In genomic region chr5:176899296-176899891, GRCh38 we compare ENCODE assay signal across 14 cellular contexts. TPM values are rescaled to one million over a fixed set of nuclear protein-coding genes. Genes with fewer than 3 reads are reported as not detected.
DNase-seq lines count a peak whose midpoint lies in the region; ATAC-seq and TF ChIP-seq lines count a peak whose summit lies in the region.
"Had no signal": no experiment of that assay in that cellular context is flagged by ENCODE, and none has a peak within 500 bp of the region (broad histone marks: within the 10 kb centered on the region; RNA-seq: fewer than 3 reads in every experiment).

A gene with protein sequence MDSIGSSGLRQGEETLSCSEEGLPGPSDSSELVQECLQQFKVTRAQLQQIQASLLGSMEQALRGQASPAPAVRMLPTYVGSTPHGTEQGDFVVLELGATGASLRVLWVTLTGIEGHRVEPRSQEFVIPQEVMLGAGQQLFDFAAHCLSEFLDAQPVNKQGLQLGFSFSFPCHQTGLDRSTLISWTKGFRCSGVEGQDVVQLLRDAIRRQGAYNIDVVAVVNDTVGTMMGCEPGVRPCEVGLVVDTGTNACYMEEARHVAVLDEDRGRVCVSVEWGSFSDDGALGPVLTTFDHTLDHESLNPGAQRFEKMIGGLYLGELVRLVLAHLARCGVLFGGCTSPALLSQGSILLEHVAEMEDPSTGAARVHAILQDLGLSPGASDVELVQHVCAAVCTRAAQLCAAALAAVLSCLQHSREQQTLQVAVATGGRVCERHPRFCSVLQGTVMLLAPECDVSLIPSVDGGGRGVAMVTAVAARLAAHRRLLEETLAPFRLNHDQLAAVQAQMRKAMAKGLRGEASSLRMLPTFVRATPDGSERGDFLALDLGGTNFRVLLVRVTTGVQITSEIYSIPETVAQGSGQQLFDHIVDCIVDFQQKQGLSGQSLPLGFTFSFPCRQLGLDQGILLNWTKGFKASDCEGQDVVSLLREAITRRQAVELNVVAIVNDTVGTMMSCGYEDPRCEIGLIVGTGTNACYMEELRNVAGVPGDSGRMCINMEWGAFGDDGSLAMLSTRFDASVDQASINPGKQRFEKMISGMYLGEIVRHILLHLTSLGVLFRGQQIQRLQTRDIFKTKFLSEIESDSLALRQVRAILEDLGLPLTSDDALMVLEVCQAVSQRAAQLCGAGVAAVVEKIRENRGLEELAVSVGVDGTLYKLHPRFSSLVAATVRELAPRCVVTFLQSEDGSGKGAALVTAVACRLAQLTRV (minus strand): TSS chr5:176899346. CDS start chr5:176896159, 3,187 bp downstream.

- no peaks in the 10 kb centered on the region for H3K9me3 Mint-ChIP-seq in natural killer cell
- H3K9me3 Mint-ChIP-seq: activated T-cell treated with anti-CD3 and anti-CD28 coated beads, Interleukin-2, amount 50 U/mL, for 4 hours had no signal

- H3K4me1 Mint-ChIP-seq in natural killer cell: peaks cover 14 to 19% of the 10 kb centered on the region in 2 donors

- H3K27me3 Mint-ChIP-seq in natural killer cell (ENCODE audit: low read depth in 2 of 2): peaks cover 0 to 4% of the 10 kb centered on the region in 2 donors

- H3K4me3 ChIP-seq in dorsolateral prefrontal cortex: peak within 1 kb of the TSS in 1 of 59 donors; percentile 4

- ATAC-seq in natural killer cell (peak in 2 of 3 donors; percentile 59 to 65), GM21717 (IDR thresholded peaks at IDR 0.05; ENCODE audit: unreplicated experiment) (no peak)
- ATAC-seq: activated T-cell treated with anti-CD3 and anti-CD28 coated beads, Interleukin-2, amount 50 U/mL, for 4 hours; SK-N-SH treated with all-trans-retinoic acid at 6 μM for 48 hours had no signal

- TF ChIP-seq CTCF in dorsolateral prefrontal cortex (IDR thresholded peaks at IDR 0.05 in 54 of 56, conservative IDR thresholded peaks at IDR 0.05 in 2 of 56; ENCODE audit: low read depth in 1 of 56, partially characterized antibody in 56 of 56) (no peak), natural killer cell (IDR thresholded peaks at IDR 0.05) (no peak)

- intact Hi-C loops in dorsolateral prefrontal cortex (cut with DNase I): no loop called here
- intact Hi-C loops in natural killer cell (cut with micrococcal nuclease): no loop called here

- peak within 1 kb of the TSS in 48 of 59 donors; percentile 3 to 78 (median 54) for H3K27ac ChIP-seq in dorsolateral prefrontal cortex

- DNase-seq in CD1c-positive myeloid dendritic cell (ENCODE audit: extremely low spot score) (peak; percentile 80), MV-4-11 (lab: John Stamatoyannopoulos, UW) (peak; percentile 91), dorsolateral prefrontal cortex (no peak), natural killer cell (no peak), SW 1271 (lab: John Stamatoyannopoulos, UW) (no peak), COR-L47 (lab: John Stamatoyannopoulos, UW) (no peak), COLO668 (lab: John Stamatoyannopoulos, UW; ENCODE audit: unreplicated experiment) (no peak)
- DNase-seq: activated T-cell treated with anti-CD3 and anti-CD28 coated beads, Interleukin-2, amount 50 U/mL, for 4 hours; NCI-H526 had no signal

- H3K4me3 Mint-ChIP-seq in natural killer cell: no peak within 1 kb of the TSS
- H3K4me3 Mint-ChIP-seq: activated T-cell treated with anti-CD3 and anti-CD28 coated beads, Interleukin-2, amount 50 U/mL, for 4 hours had no signal

- H3K27me3 ChIP-seq in dorsolateral prefrontal cortex: no peaks in the 10 kb centered on the region

- H3K27ac Mint-ChIP-seq in natural killer cell: peak within 1 kb of the TSS; percentile 37 to 53

- peaks cover 13% of the 10 kb centered on the region for H3K36me3 Mint-ChIP-seq in natural killer cell

RNA-seq across cellular contexts. Expression of the gene that starts here (rescaled TPM):
- total RNA-seq in dorsolateral prefrontal cortex (10 to 100 TPM in 2 of 120 experiments, 1 to 10 TPM in 78, under 1 TPM in 37, not detected in 3; 0.19 to 13.7 (median 1.6) TPM), natural killer cell (10 to 100 TPM in 2 of 3 donors, 1 to 10 TPM in 1; 6.6 to 56.1 (median 26.2) TPM)
- total RNA-seq: dermis microvascular lymphatic vessel endothelial cell, LHCN-M2, myocyte had no signal

Comparison
In these comparisons a context has a peak if more than half of its experiments do, and no peak if none do; other contexts are left out.
1. DNase-seq: peak in CD1c-positive myeloid dendritic cell (single experiment) and MV-4-11 (single experiment); none in dorsolateral prefrontal cortex (0 of 10), natural killer cell (single experiment), SW 1271 (0 of 2), COR-L47 (single experiment) and COLO668 (single experiment).